In the genomic region with DNA sequence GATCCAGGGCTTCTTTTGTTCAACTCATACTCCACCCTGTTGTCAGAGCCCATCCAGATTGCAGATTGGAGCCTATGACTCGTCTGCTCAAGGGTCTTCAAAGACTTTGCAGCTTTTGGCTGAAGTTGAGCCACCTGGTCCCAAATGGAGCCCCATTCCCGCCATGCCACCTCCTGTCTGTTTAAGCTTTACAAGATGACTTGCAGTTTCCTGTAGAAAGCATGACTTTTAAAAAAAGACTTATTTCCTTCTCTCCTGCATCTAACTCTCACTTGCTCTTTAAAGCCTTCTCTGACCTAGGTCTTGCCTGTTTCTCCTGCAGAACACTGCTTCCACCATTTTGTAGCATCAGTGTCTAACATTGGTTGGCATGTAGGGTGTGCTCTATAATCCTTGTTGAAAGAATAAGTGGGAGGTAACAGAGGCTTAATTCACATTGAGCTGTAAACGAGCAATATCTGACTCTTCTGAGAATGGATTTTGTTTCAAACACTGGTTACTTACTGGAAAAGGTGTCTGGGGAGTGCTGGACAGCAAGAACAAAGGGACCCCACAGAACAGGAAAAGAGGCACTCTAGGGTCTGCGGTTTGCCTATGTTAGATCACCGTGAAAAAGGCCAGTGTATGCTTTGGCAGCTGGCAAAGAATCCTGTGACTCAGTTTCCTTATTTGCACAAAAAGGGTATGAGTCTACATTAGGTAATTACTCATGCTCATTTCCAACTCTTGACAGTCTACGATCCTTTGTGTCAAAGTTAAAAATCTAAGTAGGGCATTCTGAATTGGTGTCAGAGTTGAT, we compare ENCODE assay signal across 23 cellular contexts. TPM values are rescaled to one million over a fixed set of nuclear protein-coding genes. Genes with fewer than 3 reads are reported as not detected.
A peak's percentile ranks its signal among the peaks of the same experiment; 100 is the strongest.
DNase-seq lines count a peak whose midpoint lies in the region; ATAC-seq and TF ChIP-seq lines count a peak whose summit lies in the region.
"Had no signal": no experiment of that assay in that cellular context is flagged by ENCODE, and none has a peak within 500 bp of the region (broad histone marks: within the 10 kb centered on the region; RNA-seq: fewer than 3 reads in every experiment).

No MANE protein-coding gene starts in this region.

- CTCF ChIA-PET in naive thymus-derived CD4-positive, alpha-beta T cell (lab: Charles Lee): no interaction called here

- TF ChIP-seq CTCF in astrocyte of the cerebellum (IDR thresholded peaks at IDR 0.05; ENCODE audit: low read depth, low read length, missing control alignments): no peak

- H3K27ac Mint-ChIP-seq in activated naive CD4-positive, alpha-beta T cell treated with anti-CD3 and anti-CD28 coated beads, Interleukin-2, amount 50 U/mL, for 72 hours: peak overlapping the region; percentile 40 to 65
- H3K27ac Mint-ChIP-seq in naive thymus-derived CD4-positive, alpha-beta T cell: peak overlapping the region in 7 of 9 donors; percentile 2 to 76 (median 38)
- H3K27ac Mint-ChIP-seq: progenitor cell of endocrine pancreas had no signal

- POLR2A ChIA-PET in naive thymus-derived CD4-positive, alpha-beta T cell (lab: Charles Lee): no interaction called here

- H3K27me3 ChIP-seq in naive thymus-derived CD4-positive, alpha-beta T cell (ENCODE audit: control insufficient read depth in 2 of 2, insufficient read depth in 2 of 2, low read length in 2 of 2): no peaks in the 10 kb centered on the region

- H3K36me3 Mint-ChIP-seq in activated naive CD4-positive, alpha-beta T cell treated with anti-CD3 and anti-CD28 coated beads, Interleukin-2, amount 50 U/mL, for 72 hours: peaks cover 0 to 2% of the 10 kb centered on the region in 2 donors
- H3K36me3 Mint-ChIP-seq in naive thymus-derived CD4-positive, alpha-beta T cell: peaks cover 5 to 21% (median 7%) of the 10 kb centered on the region in 5 donors

- H3K9me3 ChIP-seq in KOPT-K1 (ENCODE audit: insufficient read depth, low read length, poor library complexity, severe bottlenecking): no peaks in the 10 kb centered on the region
- H3K9me3 ChIP-seq in naive thymus-derived CD4-positive, alpha-beta T cell (ENCODE audit: control insufficient read depth in 2 of 3, low read length in 3 of 3): no peaks in the 10 kb centered on the region

- peak overlapping the region; percentile 18 for H3K27ac ChIP-seq in KOPT-K1 (ENCODE audit: low read depth, low read length, poor library complexity, severe bottlenecking)
- no peak overlapping the region for H3K27ac ChIP-seq in naive thymus-derived CD4-positive, alpha-beta T cell (ENCODE audit: low read depth, low read length)
- H3K27ac ChIP-seq: C4-2B had no signal

- H3K4me1 Mint-ChIP-seq in naive thymus-derived CD4-positive, alpha-beta T cell: peaks cover 25 to 61% (median 54%) of the 10 kb centered on the region in 7 donors

- H3K27me3 Mint-ChIP-seq in naive thymus-derived CD4-positive, alpha-beta T cell: no peaks in the 10 kb centered on the region
- H3K27me3 Mint-ChIP-seq: effector memory CD8-positive, alpha-beta T cell; progenitor cell of endocrine pancreas had no signal

- no peaks in the 10 kb centered on the region for H3K4me1 ChIP-seq in naive thymus-derived CD4-positive, alpha-beta T cell (ENCODE audit: control insufficient read depth in 2 of 2, insufficient read depth in 2 of 2, low read length in 2 of 2)

- DNase-seq in activated naive CD4-positive, alpha-beta T cell treated with anti-CD3 and anti-CD28 coated beads, Interleukin-2, amount 50 U/mL, for 72 hours (ENCODE audit: low spot score in 2 of 2): no peak
- DNase-seq in activated naive CD4-positive, alpha-beta T cell treated with anti-CD3 and anti-CD28 coated beads, Interleukin-2, amount 50 U/mL, for 16 hours: no peak
- DNase-seq in astrocyte of the cerebellum (ENCODE audit: low read depth) (peak; percentile 29), NCI-H1417 treated with DMSO at 0.1 percent for 48 hours (lab: John Stamatoyannopoulos, UW) (no peak), NCI-H345 treated with DMSO at 0.1 percent for 48 hours (lab: John Stamatoyannopoulos, UW; ENCODE audit: unreplicated experiment) (no peak)
- no peak for DNase-seq in naive thymus-derived CD4-positive, alpha-beta T cell
- DNase-seq in activated effector memory CD4-positive, alpha-beta T cell treated with anti-CD3 and anti-CD28 coated beads, Interleukin-2, amount 50 U/mL, for 16 hours: no peak
- DNase-seq: ACHN; activated CD4-positive, alpha-beta T cell treated with anti-CD3 and anti-CD28 coated beads for 48 hours; activated CD8-positive, alpha-beta memory T cell treated with anti-CD3 and anti-CD28 coated beads, Interleukin-2, amount 50 U/mL, for 4 hours; activated gamma-delta T cell; aorta; DMS153; effector memory CD8-positive, alpha-beta T cell; glutamatergic neuron; H7; NCI-H1436 treated with DMSO at 0.1 percent for 48 hours; NCI-H524; stimulated activated CD4-positive, alpha-beta T cell treated with anti-CD3 and anti-CD28 coated beads, Interleukin-1b, Interleukin-23, amount 100 ng/mL, for 48 hours; stimulated activated naive CD4-positive, alpha-beta T cell treated with Interleukin-2 at 50 U/mL for 16 hours had no signal

- peaks cover 21% of the 10 kb centered on the region for H3K36me3 ChIP-seq in KOPT-K1 (ENCODE audit: insufficient read depth, low read length)
- H3K36me3 ChIP-seq in naive thymus-derived CD4-positive, alpha-beta T cell (ENCODE audit: control insufficient read depth in 2 of 3, insufficient read depth in 3 of 3, low read length in 3 of 3): peaks cover 0 to 21% (median 4%) of the 10 kb centered on the region in 3 experiments

- intact Hi-C loops in naive thymus-derived CD4-positive, alpha-beta T cell (cut with micrococcal nuclease): no loop called here

- in situ Hi-C loops in astrocyte of the cerebellum (cut with HindIII; ENCODE audit: low sequenced_read_pairs): loop anchor here (5.0 kb wide), 1 partner anchor 54 kb away; no protein-coding TSS in a partner anchor

- peak in 1 of 2 donors; percentile 45 for ATAC-seq in activated naive CD4-positive, alpha-beta T cell treated with anti-CD3 and anti-CD28 coated beads, Interleukin-2, amount 50 U/mL, for 72 hours
- ATAC-seq in naive thymus-derived CD4-positive, alpha-beta T cell: no peak
- ATAC-seq: effector memory CD8-positive, alpha-beta T cell had no signal

- peak overlapping the region in 1 of 10 donors; percentile 35 for H3K4me3 Mint-ChIP-seq in naive thymus-derived CD4-positive, alpha-beta T cell
- H3K4me3 Mint-ChIP-seq: effector memory CD8-positive, alpha-beta T cell had no signal

- H3K9me3 Mint-ChIP-seq in activated naive CD4-positive, alpha-beta T cell treated with anti-CD3 and anti-CD28 coated beads, Interleukin-2, amount 50 U/mL, for 72 hours: no peaks in the 10 kb centered on the region
- H3K9me3 Mint-ChIP-seq in naive thymus-derived CD4-positive, alpha-beta T cell: no peaks in the 10 kb centered on the region
- H3K9me3 Mint-ChIP-seq: effector memory CD8-positive, alpha-beta T cell had no signal

- H3K4me3 ChIP-seq in astrocyte of the cerebellum (ENCODE audit: low read depth, low read length): no peak overlapping the region
- H3K4me3 ChIP-seq in naive thymus-derived CD4-positive, alpha-beta T cell (ENCODE audit: low read length): no peak overlapping the region

RNA-seq across cellular contexts. Expression of a gene that starts 30.3 kb away (rescaled TPM):
- 10 to 100 TPM; 30.6 to 45.0 TPM for total RNA-seq in activated naive CD4-positive, alpha-beta T cell treated with anti-CD3 and anti-CD28 coated beads, Interleukin-2, amount 50 U/mL, for 72 hours
- 10 to 100 TPM; 27.6 to 56.3 (median 28.3) TPM for total RNA-seq in naive thymus-derived CD4-positive, alpha-beta T cell
- 10 to 100 TPM; 15.6 to 23.1 TPM for polyA plus RNA-seq in naive thymus-derived CD4-positive, alpha-beta T cell

RNA-seq across cellular contexts. Expression of a gene that starts 52.8 kb away (rescaled TPM):
- total RNA-seq in activated naive CD4-positive, alpha-beta T cell treated with anti-CD3 and anti-CD28 coated beads, Interleukin-2, amount 50 U/mL, for 72 hours: 10 to 100 TPM; 64.3 to 74.7 TPM
- total RNA-seq in naive thymus-derived CD4-positive, alpha-beta T cell: 10 to 100 TPM; 30.0 to 37.9 (median 35.4) TPM
- polyA plus RNA-seq in naive thymus-derived CD4-positive, alpha-beta T cell: 10 to 100 TPM; 56.5 to 59.2 TPM
